8 cellular contexts compared by ENCODE assay signal in genomic region chr12:1474059-1474537, GRCh38.
DNase-seq lines count a peak whose midpoint lies in the region; ATAC-seq and TF ChIP-seq lines count a peak whose summit lies in the region.

No MANE protein-coding gene starts in this region.

- no peaks in the 10 kb centered on the region for H3K9me3 ChIP-seq in spleen

- peak; percentile 66 to 85 for ATAC-seq in activated CD4-positive, CD25-positive, alpha-beta regulatory T cell treated with anti-CD3 and anti-CD28 coated beads, Interleukin-2, amount 50 U/mL, for 24 hours
- no peak for ATAC-seq in GM19463 (IDR thresholded peaks at IDR 0.05; ENCODE audit: unreplicated experiment)

- H3K4me1 ChIP-seq in spleen: peaks cover 0 to 32% (median 15%) of the 10 kb centered on the region in 6 donors

- no peak for TF ChIP-seq POLR2A in spleen (IDR thresholded peaks at IDR 0.05)

- DNase-seq in activated CD4-positive, CD25-positive, alpha-beta regulatory T cell (lab: John Stamatoyannopoulos, UW): no peak
- DNase-seq in epithelial cell of esophagus (ENCODE audit: low read depth) (peak; percentile 83), spleen (no peak), GM19240 (ENCODE audit: insufficient read length, low spot score) (no peak), cerebellar nuclear complex (lab: John Stamatoyannopoulos, UW) (no peak)

- 34 to 45% (median 43%) methylated on average over 5 of the region's 5 CpGs for WGBS in spleen, 5 donors

- peak overlapping the region in 7 of 8 donors; percentile 2 to 47 (median 19) for H3K27ac ChIP-seq in spleen

- intact Hi-C loops in spleen (cut with DNase I; ENCODE audit: low total_unique reads): no loop called here

- no peak overlapping the region for H3K4me3 ChIP-seq in epithelial cell of esophagus (ENCODE audit: low read length)
- H3K4me3 ChIP-seq in spleen: no peak overlapping the region

- no peaks in the 10 kb centered on the region for H3K36me3 ChIP-seq in spleen

- no peaks in the 10 kb centered on the region for H3K27me3 ChIP-seq in spleen (replicated peaks in 1 of 7)

- TF ChIP-seq CTCF in epithelial cell of esophagus (IDR thresholded peaks at IDR 0.05; ENCODE audit: insufficient read depth, low read depth, low read length, missing control alignments) (no peak), spleen (IDR thresholded peaks at IDR 0.05 in 8 of 11, conservative IDR thresholded peaks at IDR 0.05 in 3 of 11) (no peak)

TF ChIP-seq in PFSK-1, 5 proteins besides CTCF, POLR2A, EP300 and RAD21:
- TF ChIP-seq REST (IDR thresholded peaks at IDR 0.05; ENCODE audit: insufficient read depth in 1 of 2, low read depth in 2 of 2, low read length in 2 of 2) (peak in 1 of 2 experiments; percentile 46; a peak in 1 of 4 replicates), POLR2AphosphoS5 (IDR thresholded peaks at IDR 0.05; ENCODE audit: low read depth, low read length) (no peak; the same call in 1 of the 2 replicates), SIN3A (IDR thresholded peaks at IDR 0.05; ENCODE audit: borderline replicate concordance, insufficient read depth, low read length) (peak; percentile 21; the same call in 1 of the 2 replicates), TAF1 (IDR thresholded peaks at IDR 0.05; ENCODE audit: borderline replicate concordance, insufficient read depth, low read length) (no peak), FOXP2 (optimal IDR thresholded peaks at IDR 0.05; ENCODE audit: borderline replicate concordance, extremely low read depth, extremely low read length, insufficient read depth) (no peak)
